In genomic region chr2:169049142-169049541, GRCh38 we compare ENCODE assay signal across 3 cellular contexts.
TF ChIP-seq lines count a peak whose summit lies in the region.

No MANE protein-coding gene starts in this region.

TF ChIP-seq in HepG2, 621 proteins besides CTCF, POLR2A, EP300 and RAD21:
- TF ChIP-seq CEBPB (IDR thresholded peaks at IDR 0.05; ENCODE audit: borderline replicate concordance, low read depth, low read length) (peak; percentile 25; the same call in 1 of the 2 replicates), MTERF4 (CRISPR knock-in tag; IDR thresholded peaks at IDR 0.05) (no peak)

TF ChIP-seq in K562, 482 proteins besides CTCF, POLR2A, EP300 and RAD21:
- 0 out of 2 replicates have a peak, but pooled peaks have one; percentile 19 for TF ChIP-seq HINFP (tag; conservative IDR thresholded peaks at IDR 0.05; ENCODE audit: low read depth)
- no peak for TF ChIP-seq ZBTB34 (CRISPR knock-in tag; IDR thresholded peaks at IDR 0.05)
- TF ChIP-seq CEBPG (CRISPR knock-in tag; IDR thresholded peaks at IDR 0.05) = no peak
- peak in 1 of 2 experiments; percentile 69; a peak in 2 of 4 replicates for TF ChIP-seq CEBPG (tag; conservative IDR thresholded peaks at IDR 0.05 in 1 of 2, IDR thresholded peaks at IDR 0.05 in 1 of 2)
- TF ChIP-seq CEBPB (tag; IDR thresholded peaks at IDR 0.05) = peak; percentile 76
- no peak for TF ChIP-seq MITF (IDR thresholded peaks at IDR 0.05)

TF ChIP-seq in H1, 55 proteins besides CTCF, POLR2A, EP300 and RAD21:
- TF ChIP-seq YY1 (IDR thresholded peaks at IDR 0.05; ENCODE audit: low read depth, low read length) = no peak
- TF ChIP-seq FOSL1 (IDR thresholded peaks at IDR 0.05; ENCODE audit: insufficient read depth, low read depth, low read length) = no peak
- no peak for TF ChIP-seq CEBPB (IDR thresholded peaks at IDR 0.05; ENCODE audit: low read depth, low read length)
- no peak for TF ChIP-seq TEAD4 (IDR thresholded peaks at IDR 0.05; ENCODE audit: low read depth, low read length)
- TF ChIP-seq TAF7 (optimal IDR thresholded peaks at IDR 0.05; ENCODE audit: borderline replicate concordance, low read depth, low read length) = no peak
- no peak for TF ChIP-seq RXRA (IDR thresholded peaks at IDR 0.05; ENCODE audit: insufficient read depth, low read depth, low read length)
- TF ChIP-seq TBP (IDR thresholded peaks at IDR 0.05; ENCODE audit: low read depth, low read length) = no peak
- no peak for TF ChIP-seq MAFK (IDR thresholded peaks at IDR 0.05; ENCODE audit: low read depth, low read length)
- TF ChIP-seq TAF1 (IDR thresholded peaks at IDR 0.05; ENCODE audit: low read depth, low read length) = no peak
- TF ChIP-seq SP4 (IDR thresholded peaks at IDR 0.05; ENCODE audit: low read length) = no peak
- TF ChIP-seq RFX5 (IDR thresholded peaks at IDR 0.05; ENCODE audit: borderline replicate concordance, low read depth, low read length) = no peak
- no peak for TF ChIP-seq HDAC2 (IDR thresholded peaks at IDR 0.05; ENCODE audit: borderline replicate concordance in 1 of 2, low read depth in 2 of 2, low read length in 2 of 2)
- TF ChIP-seq CBX5 (IDR thresholded peaks at IDR 0.05; ENCODE audit: low read depth, low read length) = no peak
- no peak for TF ChIP-seq KDM1A (IDR thresholded peaks at IDR 0.05; ENCODE audit: borderline replicate concordance, low read length)
- TF ChIP-seq USF2 (IDR thresholded peaks at IDR 0.05; ENCODE audit: low read length) = no peak
- TF ChIP-seq CREB1 (IDR thresholded peaks at IDR 0.05) = no peak
- TF ChIP-seq BACH1 (IDR thresholded peaks at IDR 0.05; ENCODE audit: low read length) = no peak
- TF ChIP-seq BCL11A (IDR thresholded peaks at IDR 0.05; ENCODE audit: low read depth in 2 of 2, low read length in 2 of 2) = no peak
- TF ChIP-seq ATF3 (IDR thresholded peaks at IDR 0.05; ENCODE audit: insufficient read depth, low read depth, low read length) = no peak
